ENCODE assay signal across 8 cellular contexts in the genomic region with DNA sequence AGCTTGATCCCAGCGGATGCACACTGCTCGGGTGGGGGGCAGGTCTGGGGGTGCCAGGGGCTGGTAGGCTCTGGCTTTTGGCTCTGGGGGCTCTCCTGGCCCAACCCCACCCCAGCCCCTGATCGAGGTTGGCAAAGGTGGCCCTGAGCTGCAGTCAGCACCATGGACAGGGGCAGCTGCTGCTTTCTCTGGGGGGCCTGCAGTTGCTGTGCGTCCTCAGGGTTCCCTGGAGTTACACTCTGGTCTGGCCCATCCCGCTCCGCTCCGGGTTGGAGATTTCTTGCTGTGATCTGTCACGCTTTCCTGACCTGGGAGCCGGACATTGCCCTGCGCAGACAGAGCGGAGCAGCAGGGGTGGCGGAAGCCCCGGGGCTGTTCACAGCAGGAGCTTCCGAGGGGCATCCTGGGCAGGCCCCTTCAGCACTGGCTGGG. TPM values are rescaled to one million over a fixed set of nuclear protein-coding genes. Genes with fewer than 3 reads are reported as not detected.
A peak's percentile ranks its signal among the peaks of the same experiment; 100 is the strongest.
DNase-seq lines count a peak whose midpoint lies in the region; ATAC-seq, FAIRE-seq and TF ChIP-seq lines count a peak whose summit lies in the region.

No MANE protein-coding gene starts in this region.

- H3K27me3 Mint-ChIP-seq in chondrocyte (ENCODE audit: low read depth), result peaks cover 5% of the 10 kb centered on the region

- no peak overlapping the region for H3K4me3 ChIP-seq in right cardiac atrium (ENCODE audit: low read length)

- H3K27ac Mint-ChIP-seq in chondrocyte (ENCODE audit: unreplicated experiment), result no peak overlapping the region

- H3K4me1 Mint-ChIP-seq in chondrocyte (ENCODE audit: low read depth), result peaks cover under 1% of the 10 kb centered on the region

- 22% methylated on average over 14 of the region's 14 CpGs for WGBS in right cardiac atrium

- no peaks in the 10 kb centered on the region for H3K27me3 ChIP-seq in right cardiac atrium (ENCODE audit: control insufficient read depth, insufficient read depth)

- no peak for FAIRE-seq in urothelium cell line (lab: Jason Lieb, UNC)

- no peak for TF ChIP-seq CTCF in chondrocyte (IDR thresholded peaks at IDR 0.05)

- DNase-seq in right cardiac atrium (peak in 2 of 3 donors; percentile 69 to 78), Right ventricle myocardium superior (no peak), hepatic stellate cell (ENCODE audit: low spot score) (peak; percentile 73), urothelium cell line (ENCODE audit: low spot score) (peak; percentile 63), NCI-H1436 treated with DMSO at 0.1 percent for 48 hours (lab: John Stamatoyannopoulos, UW) (no peak), chondrocyte (ENCODE audit: low spot score) (no peak)
- peak; percentile 78 for DNase-seq in activated CD8-positive, alpha-beta memory T cell treated with anti-CD3 and anti-CD28 coated beads, Interleukin-2, amount 50 U/mL, for 48 hours

- no peaks in the 10 kb centered on the region for H3K36me3 Mint-ChIP-seq in chondrocyte (ENCODE audit: low read depth)

- ATAC-seq in right cardiac atrium (no peak), Right ventricle myocardium superior (ENCODE audit: poor library complexity) (no peak), GM21360 (IDR thresholded peaks at IDR 0.05; ENCODE audit: unreplicated experiment) (no peak)

- no peak overlapping the region for H3K27ac ChIP-seq in right cardiac atrium (ENCODE audit: low read length)

- intact Hi-C loops in right cardiac atrium (cut with DNase I) (no loop called here), Right ventricle myocardium superior (cut with DNase I) (no loop called here)

- H3K4me1 ChIP-seq in right cardiac atrium (ENCODE audit: control insufficient read depth, insufficient read depth, low read length), result no peaks in the 10 kb centered on the region

- no peaks in the 10 kb centered on the region for H3K9me3 ChIP-seq in right cardiac atrium (ENCODE audit: control insufficient read depth, low read length)

- H3K9me3 Mint-ChIP-seq in chondrocyte (ENCODE audit: low read depth), result no peaks in the 10 kb centered on the region

- H3K4me3 Mint-ChIP-seq in chondrocyte (ENCODE audit: unreplicated experiment), result no peak overlapping the region

RNA-seq across cellular contexts. Expression of gene PLCH2, which starts 8.0 kb away (rescaled TPM):
- total RNA-seq in right cardiac atrium (under 1 TPM in 3 of 4 donors, not detected in 1; 0.08 to 0.64 (median 0.09) TPM), Right ventricle myocardium superior (0.13 TPM), chondrocyte (2.4 to 3.4 TPM (median 3.2 TPM) in 3 replicates)
- polyA plus RNA-seq in right cardiac atrium, result 0.16 TPM

RNA-seq across cellular contexts. Expression of gene PEX10, which starts 55.7 kb away (rescaled TPM):
- 10 to 100 TPM; 11.4 to 15.5 (median 13.6) TPM for total RNA-seq in right cardiac atrium
- polyA plus RNA-seq in right cardiac atrium, result 16.0 TPM
- total RNA-seq in Right ventricle myocardium superior, result 15.2 TPM
- 20.6 to 33.0 TPM (median 23.4 TPM) in 3 replicates for total RNA-seq in chondrocyte

RNA-seq across cellular contexts. Expression of gene PANK4, which starts 58.3 kb away (rescaled TPM):
- total RNA-seq in right cardiac atrium (10 to 100 TPM; 35.2 to 51.3 (median 45.1) TPM), Right ventricle myocardium superior (45.5 TPM), chondrocyte (19.6 to 32.6 TPM (median 20.5 TPM) in 3 replicates)
- polyA plus RNA-seq in right cardiac atrium, result 38.7 TPM

Comparison
In these comparisons a context has a peak if more than half of its experiments do, and no peak if none do; other contexts are left out.
1. DNase-seq: peak in right cardiac atrium (2 of 3), activated CD8-positive, alpha-beta memory T cell treated with anti-CD3 and anti-CD28 coated beads, Interleukin-2, amount 50 U/mL, for 48 hours (single experiment), hepatic stellate cell (single experiment) and urothelium cell line (single experiment); none in Right ventricle myocardium superior (single experiment), NCI-H1436 treated with DMSO at 0.1 percent for 48 hours (single experiment) and chondrocyte (single experiment).